Comparison of ENCODE assay signal across 1 cellular context in the genomic region with DNA sequence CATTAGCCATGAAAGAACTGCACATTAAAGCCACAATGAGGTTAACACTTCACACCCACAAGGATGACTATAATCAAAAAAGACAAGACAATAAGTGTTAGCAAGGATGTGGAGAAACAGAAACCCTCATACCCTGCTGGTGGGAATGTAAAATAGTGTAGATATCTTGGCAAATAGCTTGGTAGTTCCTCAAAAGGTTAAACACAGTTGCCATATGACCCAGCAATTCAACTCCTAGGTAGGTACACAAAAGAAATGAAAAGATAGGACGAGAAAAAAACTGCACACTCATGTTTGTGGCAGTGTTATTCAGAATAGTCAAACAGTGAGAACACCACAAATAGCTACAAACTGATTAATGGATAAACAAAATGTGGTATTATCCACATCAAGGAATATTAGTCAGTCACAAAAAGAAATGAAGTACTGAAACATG.
TF ChIP-seq lines count a peak whose summit lies in the region.

No MANE protein-coding gene starts in this region.

TF ChIP-seq in K562, 482 proteins besides CTCF, POLR2A, EP300 and RAD21 (continued from another document and continues in another):
- TF ChIP-seq, protein P1, sequence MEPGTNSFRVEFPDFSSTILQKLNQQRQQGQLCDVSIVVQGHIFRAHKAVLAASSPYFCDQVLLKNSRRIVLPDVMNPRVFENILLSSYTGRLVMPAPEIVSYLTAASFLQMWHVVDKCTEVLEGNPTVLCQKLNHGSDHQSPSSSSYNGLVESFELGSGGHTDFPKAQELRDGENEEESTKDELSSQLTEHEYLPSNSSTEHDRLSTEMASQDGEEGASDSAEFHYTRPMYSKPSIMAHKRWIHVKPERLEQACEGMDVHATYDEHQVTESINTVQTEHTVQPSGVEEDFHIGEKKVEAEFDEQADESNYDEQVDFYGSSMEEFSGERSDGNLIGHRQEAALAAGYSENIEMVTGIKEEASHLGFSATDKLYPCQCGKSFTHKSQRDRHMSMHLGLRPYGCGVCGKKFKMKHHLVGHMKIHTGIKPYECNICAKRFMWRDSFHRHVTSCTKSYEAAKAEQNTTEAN (CRISPR knock-in tag; IDR thresholded peaks at IDR 0.05), result no peak
- TF ChIP-seq MAFG (tag; conservative IDR thresholded peaks at IDR 0.05) (peak; percentile 75), ZNF316 (IDR thresholded peaks at IDR 0.05) (peak; percentile 83), ETV5 (CRISPR knock-in tag; IDR thresholded peaks at IDR 0.05; ENCODE audit: low read depth) (no peak), ZNF384 (IDR thresholded peaks at IDR 0.05; ENCODE audit: low read depth, low read length) (no peak), BRF1 (IDR thresholded peaks at IDR 0.05; ENCODE audit: borderline replicate concordance, extremely low read depth, insufficient read length) (no peak), ZC3H11A (IDR thresholded peaks at IDR 0.05; ENCODE audit: low read depth, low read length) (no peak), ZKSCAN1 (IDR thresholded peaks at IDR 0.05; ENCODE audit: low read depth, low read length) (no peak), SRSF1 (IDR thresholded peaks at IDR 0.05; ENCODE audit: low read depth, low read length) (no peak), MED1 (CRISPR knock-in tag; IDR thresholded peaks at IDR 0.05; ENCODE audit: borderline replicate concordance) (no peak), SETDB1 (IDR thresholded peaks at IDR 0.05; ENCODE audit: low read length) (no peak), JUNB (CRISPR knock-in tag; conservative IDR thresholded peaks at IDR 0.05) (no peak), HMG20A (CRISPR knock-in tag; conservative IDR thresholded peaks at IDR 0.05) (no peak), ERF (CRISPR knock-in tag; IDR thresholded peaks at IDR 0.05) (no peak), C11orf30 (IDR thresholded peaks at IDR 0.05; ENCODE audit: low read depth) (peak; percentile 70), MTA1 (IDR thresholded peaks at IDR 0.05; ENCODE audit: borderline replicate concordance) (no peak), CHD2 (IDR thresholded peaks at IDR 0.05; ENCODE audit: low read depth, low read length) (no peak), ZNF224 (CRISPR knock-in tag; IDR thresholded peaks at IDR 0.05) (no peak)
- TF ChIP-seq, protein P2, sequence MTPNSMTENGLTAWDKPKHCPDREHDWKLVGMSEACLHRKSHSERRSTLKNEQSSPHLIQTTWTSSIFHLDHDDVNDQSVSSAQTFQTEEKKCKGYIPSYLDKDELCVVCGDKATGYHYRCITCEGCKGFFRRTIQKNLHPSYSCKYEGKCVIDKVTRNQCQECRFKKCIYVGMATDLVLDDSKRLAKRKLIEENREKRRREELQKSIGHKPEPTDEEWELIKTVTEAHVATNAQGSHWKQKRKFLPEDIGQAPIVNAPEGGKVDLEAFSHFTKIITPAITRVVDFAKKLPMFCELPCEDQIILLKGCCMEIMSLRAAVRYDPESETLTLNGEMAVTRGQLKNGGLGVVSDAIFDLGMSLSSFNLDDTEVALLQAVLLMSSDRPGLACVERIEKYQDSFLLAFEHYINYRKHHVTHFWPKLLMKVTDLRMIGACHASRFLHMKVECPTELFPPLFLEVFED (CRISPR knock-in tag; conservative IDR thresholded peaks at IDR 0.05), result no peak
- TF ChIP-seq, protein P3, sequence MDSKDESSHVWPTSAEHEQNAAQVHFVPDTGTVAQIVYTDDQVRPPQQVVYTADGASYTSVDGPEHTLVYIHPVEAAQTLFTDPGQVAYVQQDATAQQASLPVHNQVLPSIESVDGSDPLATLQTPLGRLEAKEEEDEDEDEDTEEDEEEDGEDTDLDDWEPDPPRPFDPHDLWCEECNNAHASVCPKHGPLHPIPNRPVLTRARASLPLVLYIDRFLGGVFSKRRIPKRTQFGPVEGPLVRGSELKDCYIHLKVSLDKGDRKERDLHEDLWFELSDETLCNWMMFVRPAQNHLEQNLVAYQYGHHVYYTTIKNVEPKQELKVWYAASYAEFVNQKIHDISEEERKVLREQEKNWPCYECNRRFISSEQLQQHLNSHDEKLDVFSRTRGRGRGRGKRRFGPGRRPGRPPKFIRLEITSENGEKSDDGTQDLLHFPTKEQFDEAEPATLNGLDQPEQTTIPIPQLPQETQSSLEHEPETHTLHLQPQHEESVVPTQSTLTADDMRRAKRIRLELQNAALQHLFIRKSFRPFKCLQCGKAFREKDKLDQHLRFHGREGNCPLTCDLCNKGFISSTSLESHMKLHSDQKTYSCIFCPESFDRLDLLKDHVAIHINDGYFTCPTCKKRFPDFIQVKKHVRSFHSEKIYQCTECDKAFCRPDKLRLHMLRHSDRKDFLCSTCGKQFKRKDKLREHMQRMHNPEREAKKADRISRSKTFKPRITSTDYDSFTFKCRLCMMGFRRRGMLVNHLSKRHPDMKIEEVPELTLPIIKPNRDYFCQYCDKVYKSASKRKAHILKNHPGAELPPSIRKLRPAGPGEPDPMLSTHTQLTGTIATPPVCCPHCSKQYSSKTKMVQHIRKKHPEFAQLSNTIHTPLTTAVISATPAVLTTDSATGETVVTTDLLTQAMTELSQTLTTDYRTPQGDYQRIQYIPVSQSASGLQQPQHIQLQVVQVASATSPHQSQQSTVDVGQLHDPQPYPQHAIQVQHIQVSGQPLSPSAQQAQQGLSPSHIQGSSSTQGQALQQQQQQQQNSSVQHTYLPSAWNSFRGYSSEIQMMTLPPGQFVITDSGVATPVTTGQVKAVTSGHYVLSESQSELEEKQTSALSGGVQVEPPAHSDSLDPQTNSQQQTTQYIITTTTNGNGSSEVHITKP (IDR thresholded peaks at IDR 0.05; ENCODE audit: partially characterized antibody), result no peak
- TF ChIP-seq, protein P4, sequence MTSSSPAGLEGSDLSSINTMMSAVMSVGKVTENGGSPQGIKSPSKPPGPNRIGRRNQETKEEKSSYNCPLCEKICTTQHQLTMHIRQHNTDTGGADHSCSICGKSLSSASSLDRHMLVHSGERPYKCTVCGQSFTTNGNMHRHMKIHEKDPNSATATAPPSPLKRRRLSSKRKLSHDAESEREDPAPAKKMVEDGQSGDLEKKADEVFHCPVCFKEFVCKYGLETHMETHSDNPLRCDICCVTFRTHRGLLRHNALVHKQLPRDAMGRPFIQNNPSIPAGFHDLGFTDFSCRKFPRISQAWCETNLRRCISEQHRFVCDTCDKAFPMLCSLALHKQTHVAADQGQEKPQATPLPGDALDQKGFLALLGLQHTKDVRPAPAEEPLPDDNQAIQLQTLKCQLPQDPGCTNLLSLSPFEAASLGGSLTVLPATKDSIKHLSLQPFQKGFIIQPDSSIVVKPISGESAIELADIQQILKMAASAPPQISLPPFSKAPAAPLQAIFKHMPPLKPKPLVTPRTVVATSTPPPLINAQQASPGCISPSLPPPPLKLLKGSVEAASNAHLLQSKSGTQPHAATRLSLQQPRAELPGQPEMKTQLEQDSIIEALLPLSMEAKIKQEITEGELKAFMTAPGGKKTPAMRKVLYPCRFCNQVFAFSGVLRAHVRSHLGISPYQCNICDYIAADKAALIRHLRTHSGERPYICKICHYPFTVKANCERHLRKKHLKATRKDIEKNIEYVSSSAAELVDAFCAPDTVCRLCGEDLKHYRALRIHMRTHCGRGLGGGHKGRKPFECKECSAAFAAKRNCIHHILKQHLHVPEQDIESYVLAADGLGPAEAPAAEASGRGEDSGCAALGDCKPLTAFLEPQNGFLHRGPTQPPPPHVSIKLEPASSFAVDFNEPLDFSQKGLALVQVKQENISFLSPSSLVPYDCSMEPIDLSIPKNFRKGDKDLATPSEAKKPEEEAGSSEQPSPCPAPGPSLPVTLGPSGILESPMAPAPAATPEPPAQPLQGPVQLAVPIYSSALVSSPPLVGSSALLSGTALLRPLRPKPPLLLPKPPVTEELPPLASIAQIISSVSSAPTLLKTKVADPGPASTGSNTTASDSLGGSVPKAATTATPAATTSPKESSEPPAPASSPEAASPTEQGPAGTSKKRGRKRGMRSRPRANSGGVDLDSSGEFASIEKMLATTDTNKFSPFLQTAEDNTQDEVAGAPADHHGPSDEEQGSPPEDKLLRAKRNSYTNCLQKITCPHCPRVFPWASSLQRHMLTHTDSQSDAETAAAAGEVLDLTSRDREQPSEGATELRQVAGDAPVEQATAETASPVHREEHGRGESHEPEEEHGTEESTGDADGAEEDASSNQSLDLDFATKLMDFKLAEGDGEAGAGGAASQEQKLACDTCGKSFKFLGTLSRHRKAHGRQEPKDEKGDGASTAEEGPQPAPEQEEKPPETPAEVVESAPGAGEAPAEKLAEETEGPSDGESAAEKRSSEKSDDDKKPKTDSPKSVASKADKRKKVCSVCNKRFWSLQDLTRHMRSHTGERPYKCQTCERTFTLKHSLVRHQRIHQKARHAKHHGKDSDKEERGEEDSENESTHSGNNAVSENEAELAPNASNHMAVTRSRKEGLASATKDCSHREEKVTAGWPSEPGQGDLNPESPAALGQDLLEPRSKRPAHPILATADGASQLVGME (CRISPR knock-in tag; IDR thresholded peaks at IDR 0.05), result no peak
- TF ChIP-seq, protein P5, sequence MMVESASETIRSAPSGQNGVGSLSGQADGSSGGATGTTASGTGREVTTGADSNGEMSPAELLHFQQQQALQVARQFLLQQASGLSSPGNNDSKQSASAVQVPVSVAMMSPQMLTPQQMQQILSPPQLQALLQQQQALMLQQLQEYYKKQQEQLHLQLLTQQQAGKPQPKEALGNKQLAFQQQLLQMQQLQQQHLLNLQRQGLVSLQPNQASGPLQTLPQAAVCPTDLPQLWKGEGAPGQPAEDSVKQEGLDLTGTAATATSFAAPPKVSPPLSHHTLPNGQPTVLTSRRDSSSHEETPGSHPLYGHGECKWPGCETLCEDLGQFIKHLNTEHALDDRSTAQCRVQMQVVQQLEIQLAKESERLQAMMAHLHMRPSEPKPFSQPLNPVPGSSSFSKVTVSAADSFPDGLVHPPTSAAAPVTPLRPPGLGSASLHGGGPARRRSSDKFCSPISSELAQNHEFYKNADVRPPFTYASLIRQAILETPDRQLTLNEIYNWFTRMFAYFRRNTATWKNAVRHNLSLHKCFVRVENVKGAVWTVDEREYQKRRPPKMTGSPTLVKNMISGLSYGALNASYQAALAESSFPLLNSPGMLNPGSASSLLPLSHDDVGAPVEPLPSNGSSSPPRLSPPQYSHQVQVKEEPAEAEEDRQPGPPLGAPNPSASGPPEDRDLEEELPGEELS (CRISPR knock-in tag; IDR thresholded peaks at IDR 0.05; ENCODE audit: borderline replicate concordance), result no peak
- TF ChIP-seq, protein P6, sequence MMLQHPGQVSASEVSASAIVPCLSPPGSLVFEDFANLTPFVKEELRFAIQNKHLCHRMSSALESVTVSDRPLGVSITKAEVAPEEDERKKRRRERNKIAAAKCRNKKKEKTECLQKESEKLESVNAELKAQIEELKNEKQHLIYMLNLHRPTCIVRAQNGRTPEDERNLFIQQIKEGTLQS (IDR thresholded peaks at IDR 0.05), result no peak
- TF ChIP-seq, protein P6 (CRISPR knock-in tag; conservative IDR thresholded peaks at IDR 0.05), result no peak
- TF ChIP-seq, protein P7, sequence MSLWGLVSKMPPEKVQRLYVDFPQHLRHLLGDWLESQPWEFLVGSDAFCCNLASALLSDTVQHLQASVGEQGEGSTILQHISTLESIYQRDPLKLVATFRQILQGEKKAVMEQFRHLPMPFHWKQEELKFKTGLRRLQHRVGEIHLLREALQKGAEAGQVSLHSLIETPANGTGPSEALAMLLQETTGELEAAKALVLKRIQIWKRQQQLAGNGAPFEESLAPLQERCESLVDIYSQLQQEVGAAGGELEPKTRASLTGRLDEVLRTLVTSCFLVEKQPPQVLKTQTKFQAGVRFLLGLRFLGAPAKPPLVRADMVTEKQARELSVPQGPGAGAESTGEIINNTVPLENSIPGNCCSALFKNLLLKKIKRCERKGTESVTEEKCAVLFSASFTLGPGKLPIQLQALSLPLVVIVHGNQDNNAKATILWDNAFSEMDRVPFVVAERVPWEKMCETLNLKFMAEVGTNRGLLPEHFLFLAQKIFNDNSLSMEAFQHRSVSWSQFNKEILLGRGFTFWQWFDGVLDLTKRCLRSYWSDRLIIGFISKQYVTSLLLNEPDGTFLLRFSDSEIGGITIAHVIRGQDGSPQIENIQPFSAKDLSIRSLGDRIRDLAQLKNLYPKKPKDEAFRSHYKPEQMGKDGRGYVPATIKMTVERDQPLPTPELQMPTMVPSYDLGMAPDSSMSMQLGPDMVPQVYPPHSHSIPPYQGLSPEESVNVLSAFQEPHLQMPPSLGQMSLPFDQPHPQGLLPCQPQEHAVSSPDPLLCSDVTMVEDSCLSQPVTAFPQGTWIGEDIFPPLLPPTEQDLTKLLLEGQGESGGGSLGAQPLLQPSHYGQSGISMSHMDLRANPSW (CRISPR knock-in tag; IDR thresholded peaks at IDR 0.05), result no peak
- TF ChIP-seq, protein P8, sequence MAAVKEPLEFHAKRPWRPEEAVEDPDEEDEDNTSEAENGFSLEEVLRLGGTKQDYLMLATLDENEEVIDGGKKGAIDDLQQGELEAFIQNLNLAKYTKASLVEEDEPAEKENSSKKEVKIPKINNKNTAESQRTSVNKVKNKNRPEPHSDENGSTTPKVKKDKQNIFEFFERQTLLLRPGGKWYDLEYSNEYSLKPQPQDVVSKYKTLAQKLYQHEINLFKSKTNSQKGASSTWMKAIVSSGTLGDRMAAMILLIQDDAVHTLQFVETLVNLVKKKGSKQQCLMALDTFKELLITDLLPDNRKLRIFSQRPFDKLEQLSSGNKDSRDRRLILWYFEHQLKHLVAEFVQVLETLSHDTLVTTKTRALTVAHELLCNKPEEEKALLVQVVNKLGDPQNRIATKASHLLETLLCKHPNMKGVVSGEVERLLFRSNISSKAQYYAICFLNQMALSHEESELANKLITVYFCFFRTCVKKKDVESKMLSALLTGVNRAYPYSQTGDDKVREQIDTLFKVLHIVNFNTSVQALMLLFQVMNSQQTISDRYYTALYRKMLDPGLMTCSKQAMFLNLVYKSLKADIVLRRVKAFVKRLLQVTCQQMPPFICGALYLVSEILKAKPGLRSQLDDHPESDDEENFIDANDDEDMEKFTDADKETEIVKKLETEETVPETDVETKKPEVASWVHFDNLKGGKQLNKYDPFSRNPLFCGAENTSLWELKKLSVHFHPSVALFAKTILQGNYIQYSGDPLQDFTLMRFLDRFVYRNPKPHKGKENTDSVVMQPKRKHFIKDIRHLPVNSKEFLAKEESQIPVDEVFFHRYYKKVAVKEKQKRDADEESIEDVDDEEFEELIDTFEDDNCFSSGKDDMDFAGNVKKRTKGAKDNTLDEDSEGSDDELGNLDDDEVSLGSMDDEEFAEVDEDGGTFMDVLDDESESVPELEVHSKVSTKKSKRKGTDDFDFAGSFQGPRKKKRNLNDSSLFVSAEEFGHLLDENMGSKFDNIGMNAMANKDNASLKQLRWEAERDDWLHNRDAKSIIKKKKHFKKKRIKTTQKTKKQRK (IDR thresholded peaks at IDR 0.05; ENCODE audit: borderline replicate concordance, low read depth, low read length), result no peak
- TF ChIP-seq, protein P9, sequence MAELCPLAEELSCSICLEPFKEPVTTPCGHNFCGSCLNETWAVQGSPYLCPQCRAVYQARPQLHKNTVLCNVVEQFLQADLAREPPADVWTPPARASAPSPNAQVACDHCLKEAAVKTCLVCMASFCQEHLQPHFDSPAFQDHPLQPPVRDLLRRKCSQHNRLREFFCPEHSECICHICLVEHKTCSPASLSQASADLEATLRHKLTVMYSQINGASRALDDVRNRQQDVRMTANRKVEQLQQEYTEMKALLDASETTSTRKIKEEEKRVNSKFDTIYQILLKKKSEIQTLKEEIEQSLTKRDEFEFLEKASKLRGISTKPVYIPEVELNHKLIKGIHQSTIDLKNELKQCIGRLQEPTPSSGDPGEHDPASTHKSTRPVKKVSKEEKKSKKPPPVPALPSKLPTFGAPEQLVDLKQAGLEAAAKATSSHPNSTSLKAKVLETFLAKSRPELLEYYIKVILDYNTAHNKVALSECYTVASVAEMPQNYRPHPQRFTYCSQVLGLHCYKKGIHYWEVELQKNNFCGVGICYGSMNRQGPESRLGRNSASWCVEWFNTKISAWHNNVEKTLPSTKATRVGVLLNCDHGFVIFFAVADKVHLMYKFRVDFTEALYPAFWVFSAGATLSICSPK (IDR thresholded peaks at IDR 0.05; ENCODE audit: borderline replicate concordance), result no peak
